In the genomic region with DNA sequence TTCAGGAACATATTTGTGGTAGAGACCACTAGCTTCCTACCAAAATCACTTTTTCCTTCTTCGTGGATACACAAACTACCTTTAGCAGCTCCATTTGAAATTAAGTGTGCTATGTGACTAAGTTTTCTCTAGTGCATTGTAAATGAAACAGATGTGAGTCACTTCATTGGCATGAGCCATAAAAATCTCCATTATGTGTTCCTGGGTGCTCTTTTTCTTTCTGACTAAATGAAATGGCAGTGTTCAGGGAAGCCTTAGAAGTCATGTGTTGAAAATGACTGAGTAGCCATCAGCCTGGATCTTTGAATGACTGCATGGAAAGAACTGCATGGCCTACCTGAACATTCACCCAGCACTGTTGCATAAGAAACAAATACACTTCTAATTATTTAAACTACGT, we compare ENCODE assay signal across 10 cellular contexts.
DNase-seq lines count a peak whose midpoint lies in the region; ATAC-seq, FAIRE-seq and TF ChIP-seq lines count a peak whose summit lies in the region.
"Had no signal": no experiment of that assay in that cellular context is flagged by ENCODE, and none has a peak within 500 bp of the region (broad histone marks: within the 10 kb centered on the region; RNA-seq: fewer than 3 reads in every experiment).

No MANE protein-coding gene starts in this region.

- CTCF ChIA-PET in A549 (lab: Yijun Ruan, JAX), result interaction anchor here (1.2 to 1.4 kb wide), 2 partner anchors 43 to 813 kb away, joined by 3 read pairs; no protein-coding TSS in a partner anchor

- FAIRE-seq in A549 (lab: Jason Lieb, UNC), result peak; percentile 97

- no peak for TF ChIP-seq POLR2A in A549 (IDR thresholded peaks at IDR 0.05; ENCODE audit: low read length)

- no peak for TF ChIP-seq EP300 in A549 (IDR thresholded peaks at IDR 0.05)

- WGBS in A549 (ENCODE audit: missing lambda C conversion rate), result 41% methylated on average over 2 of the region's 2 CpGs

- ATAC-seq in A549, result peak; percentile 64 to 84; a peak in 5 of 6 replicates

- POLR2A ChIA-PET in A549 (lab: Yijun Ruan, JAX), result no interaction called here

- H3K27me3 ChIP-seq in BE2C, result no peaks in the 10 kb centered on the region

- H3K27ac ChIP-seq in A549, result peak overlapping the region; percentile 13 to 26; a peak in 3 of 6 replicates

- H3K9me3 ChIP-seq in A549, result no peaks in the 10 kb centered on the region
- H3K9me3 ChIP-seq in BE2C, result no peaks in the 10 kb centered on the region

- TF ChIP-seq CTCF in A549 (IDR thresholded peaks at IDR 0.05), result no peak
- no peak for TF ChIP-seq CTCF in BE2C (IDR thresholded peaks at IDR 0.05; ENCODE audit: low read depth, low read length)

- H3K36me3 ChIP-seq in BE2C, result no peaks in the 10 kb centered on the region

- H3K4me2 ChIP-seq in A549, result peak overlapping the region; percentile 48

- TF ChIP-seq RAD21 in A549 (conservative IDR thresholded peaks at IDR 0.05 in 1 of 2, IDR thresholded peaks at IDR 0.05 in 1 of 2), result no peak

- DNase-seq in A549 (ENCODE audit: low read depth in 1 of 2, low spot score in 1 of 2) (peak; percentile 3 to 66), H4 (ENCODE audit: low spot score) (peak; percentile 68), SW 1271 (lab: John Stamatoyannopoulos, UW) (peak; percentile 64 to 92), foreskin melanocyte (peak; percentile 76), amygdala (lab: John Stamatoyannopoulos, UW) (no peak), BE2C (no peak), UCSD-AML1 (lab: John Stamatoyannopoulos, UW; ENCODE audit: unreplicated experiment) (no peak), NCI-H1092 (lab: John Stamatoyannopoulos, UW) (no peak)
- DNase-seq: COR-L47, SIG-M5 had no signal

- H3K4me3 ChIP-seq in A549 (no peak overlapping the region), BE2C (ENCODE audit: low read depth, low read length) (no peak overlapping the region)

- H3K4me1 ChIP-seq in A549 (peaks cover 46% of the 10 kb centered on the region), BE2C (no peaks in the 10 kb centered on the region)

TF ChIP-seq in A549, 52 proteins besides CTCF, POLR2A, EP300 and RAD21:
- TF ChIP-seq FOSL2 (IDR thresholded peaks at IDR 0.05) (0 out of 2 replicates have a peak, but pooled peaks have one; percentile 25), FOSL2 (CRISPR knock-in tag; IDR thresholded peaks at IDR 0.05) (peak; percentile 78), BCL3 (IDR thresholded peaks at IDR 0.05) (no peak), JUNB (IDR thresholded peaks at IDR 0.05) (peak; percentile 62), GATA3 (IDR thresholded peaks at IDR 0.05; ENCODE audit: borderline replicate concordance) (peak; percentile 17; the same call in 1 of the 2 replicates)

Comparison
In these comparisons a context has a peak if more than half of its experiments do, and no peak if none do; other contexts are left out.
1. DNase-seq: peak in A549 (2 of 2), H4 (single experiment), SW 1271 (2 of 2) and foreskin melanocyte (single experiment); none in amygdala (0 of 56), BE2C (single experiment), UCSD-AML1 (single experiment) and NCI-H1092 (single experiment).